ENCODE assay signal across 7 cellular contexts in the genomic region with DNA sequence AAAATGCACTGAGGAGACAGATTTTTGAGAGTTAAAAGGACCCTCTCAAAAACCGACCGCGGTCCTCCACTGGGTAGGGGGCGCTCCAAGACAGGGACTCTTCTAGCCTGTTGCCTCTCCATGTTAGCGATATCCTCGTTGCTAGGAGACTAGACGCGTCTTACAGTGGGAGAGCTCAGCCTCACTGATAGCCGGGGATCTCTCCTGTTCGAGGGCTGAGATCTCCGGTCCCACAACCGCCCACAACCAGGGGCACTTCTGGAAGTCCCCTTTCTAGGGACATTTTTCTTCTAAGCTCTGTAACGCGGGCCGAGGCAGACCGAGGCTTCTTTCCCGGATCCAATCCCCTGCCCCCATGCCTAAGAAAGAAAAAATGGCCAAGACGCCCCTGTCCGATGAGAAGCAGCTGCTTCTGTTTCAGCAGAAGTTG. TPM values are rescaled to one million over a fixed set of nuclear protein-coding genes. Genes with fewer than 3 reads are reported as not detected.
A peak's percentile ranks its signal among the peaks of the same experiment; 100 is the strongest.
DNase-seq lines count a peak whose midpoint lies in the region; ATAC-seq lines count a peak whose summit lies in the region.

No MANE protein-coding gene starts in this region.

- H3K27me3 Mint-ChIP-seq in activated CD8-positive, alpha-beta memory T cell treated with anti-CD3 and anti-CD28 coated beads, Interleukin-2, amount 10 ng/mL, durations not matched to agents 7 days and 5 days: peaks cover 9% of the 10 kb centered on the region

- peak overlapping the region; percentile 75 for H3K9ac ChIP-seq in endocrine pancreas (ENCODE audit: control insufficient read depth, insufficient read depth, low read length)

- no peaks in the 10 kb centered on the region for H3K9me3 Mint-ChIP-seq in activated CD8-positive, alpha-beta memory T cell treated with anti-CD3 and anti-CD28 coated beads, Interleukin-2, amount 10 ng/mL, durations not matched to agents 7 days and 5 days (ENCODE audit: low read depth)

- peak overlapping the region; percentile 68 for H3K27ac Mint-ChIP-seq in activated CD8-positive, alpha-beta memory T cell treated with anti-CD3 and anti-CD28 coated beads, Interleukin-2, amount 10 ng/mL, durations not matched to agents 7 days and 5 days

- peak overlapping the region; percentile 15 for H3K4me3 ChIP-seq in endocrine pancreas (ENCODE audit: control insufficient read depth, insufficient read depth, low read length)

- peaks cover 19% of the 10 kb centered on the region for H3K4me1 Mint-ChIP-seq in activated CD8-positive, alpha-beta memory T cell treated with anti-CD3 and anti-CD28 coated beads, Interleukin-2, amount 10 ng/mL, durations not matched to agents 7 days and 5 days

- H3K27me3 ChIP-seq in endocrine pancreas (ENCODE audit: control insufficient read depth, insufficient read depth, low read length): no peaks in the 10 kb centered on the region

- peak overlapping the region; percentile 38 for H3K4me3 Mint-ChIP-seq in activated CD8-positive, alpha-beta memory T cell treated with anti-CD3 and anti-CD28 coated beads, Interleukin-2, amount 10 ng/mL, durations not matched to agents 7 days and 5 days

- H3K4me1 ChIP-seq in endocrine pancreas (ENCODE audit: control insufficient read depth, insufficient read depth, low read length): no peaks in the 10 kb centered on the region

- no peaks in the 10 kb centered on the region for H3K9me3 ChIP-seq in endocrine pancreas (ENCODE audit: control insufficient read depth, low read length)

- no peaks in the 10 kb centered on the region for H3K36me3 Mint-ChIP-seq in activated CD8-positive, alpha-beta memory T cell treated with anti-CD3 and anti-CD28 coated beads, Interleukin-2, amount 10 ng/mL, durations not matched to agents 7 days and 5 days

- H3K36me3 ChIP-seq in endocrine pancreas (ENCODE audit: control insufficient read depth, insufficient read depth, low read length): no peaks in the 10 kb centered on the region

- CTCF ChIA-PET in activated CD8-positive, alpha-beta memory T cell treated with anti-CD3 and anti-CD28 coated beads, Interleukin-2, amount 10 ng/mL, durations not matched to agents 7 days and 5 days (lab: Charles Lee): interaction anchor here (0.6 to 8.3 kb wide), 25 partner anchors 9 to 127 kb away, joined by 3 to 82 read pairs (median 4); partner anchors contain the start of genes ARF3, DDX23, FKBP11 and RND1

- DNase-seq in NCI-H748 treated with DMSO at 0.1 percent for 48 hours (lab: John Stamatoyannopoulos, UW): peak; percentile 82
- peak; percentile 88 for DNase-seq in activated CD8-positive, alpha-beta memory T cell treated with anti-CD3 and anti-CD28 coated beads, Interleukin-2, amount 10 ng/mL, durations not matched to agents 7 days and 5 days
- DNase-seq in middle frontal gyrus (ENCODE audit: extremely low spot score, low spot score): peak; percentile 70
- peak; percentile 66 to 68 for DNase-seq in stimulated activated CD8-positive, alpha-beta memory T cell treated with anti-CD3 and anti-CD28 coated beads, Interleukin-15, amount 100 ng/mL, for 48 hours (ENCODE audit: low read depth in 2 of 2)

- ATAC-seq in GM18498 (IDR thresholded peaks at IDR 0.05; ENCODE audit: unreplicated experiment) (peak; percentile 86), HG03342 (IDR thresholded peaks at IDR 0.05; ENCODE audit: unreplicated experiment) (peak; percentile 87)
- ATAC-seq in activated CD8-positive, alpha-beta memory T cell treated with anti-CD3 and anti-CD28 coated beads, Interleukin-2, amount 10 ng/mL, durations not matched to agents 7 days and 5 days: peak; percentile 91

RNA-seq across cellular contexts. Expression of gene FKBP11, which starts 21.3 kb away (rescaled TPM):
- total RNA-seq in activated CD8-positive, alpha-beta memory T cell treated with anti-CD3 and anti-CD28 coated beads, Interleukin-2, amount 10 ng/mL, durations not matched to agents 7 days and 5 days: 10 to 100 TPM; 78.5 to 88.8 TPM

RNA-seq across cellular contexts. Expression of gene RND1, which starts 38.3 kb away (rescaled TPM):
- total RNA-seq in activated CD8-positive, alpha-beta memory T cell treated with anti-CD3 and anti-CD28 coated beads, Interleukin-2, amount 10 ng/mL, durations not matched to agents 7 days and 5 days: 1 to 10 TPM; 2.7 to 4.2 TPM

RNA-seq across cellular contexts. Expression of gene DDX23, which starts 52.0 kb away (rescaled TPM):
- total RNA-seq in activated CD8-positive, alpha-beta memory T cell treated with anti-CD3 and anti-CD28 coated beads, Interleukin-2, amount 10 ng/mL, durations not matched to agents 7 days and 5 days: 100 to 1,000 TPM; 146 to 157 TPM

RNA-seq across cellular contexts. Expression of gene ARF3, which starts 53.3 kb away (rescaled TPM):
- total RNA-seq in activated CD8-positive, alpha-beta memory T cell treated with anti-CD3 and anti-CD28 coated beads, Interleukin-2, amount 10 ng/mL, durations not matched to agents 7 days and 5 days: 100 to 1,000 TPM in 1 of 2 experiments, 10 to 100 TPM in 1; 89.4 to 118 TPM

Comparison
In these comparisons a context has a peak if more than half of its experiments do, and no peak if none do; other contexts are left out.
1. Peak in every context shown above with its lines: DNase-seq, ATAC-seq and H3K4me3 ChIP-seq.